9 cellular contexts compared by ENCODE assay signal in the genomic region with DNA sequence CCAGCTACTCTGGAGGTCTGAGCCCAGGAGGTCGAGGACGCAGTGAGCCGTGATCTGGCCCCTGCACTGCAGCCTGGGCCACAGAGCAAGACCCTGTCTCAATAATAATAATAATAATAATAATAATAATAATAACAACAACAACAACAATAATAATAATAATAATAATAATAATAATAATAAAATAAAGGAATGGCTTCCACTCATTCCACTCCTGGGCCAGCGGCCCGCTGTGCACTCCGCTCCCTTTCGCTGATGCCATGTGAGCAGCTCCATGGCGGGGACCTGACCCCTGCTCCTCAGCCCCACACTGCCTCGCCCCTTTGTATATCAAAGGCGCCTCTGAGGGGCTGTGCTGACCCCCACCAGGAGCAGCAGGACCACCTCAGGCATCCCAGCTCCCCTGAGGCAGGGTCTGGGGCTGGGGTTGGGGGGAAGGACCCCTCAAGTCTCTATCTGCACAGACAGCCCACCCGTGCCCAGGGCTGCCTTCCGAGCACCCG. TPM values are rescaled to one million over a fixed set of nuclear protein-coding genes. Genes with fewer than 3 reads are reported as not detected.
DNase-seq lines count a peak whose midpoint lies in the region; ATAC-seq and TF ChIP-seq lines count a peak whose summit lies in the region.
"Had no signal": no experiment of that assay in that cellular context is flagged by ENCODE, and none has a peak within 500 bp of the region (broad histone marks: within the 10 kb centered on the region; RNA-seq: fewer than 3 reads in every experiment).

No MANE protein-coding gene starts in this region.

- peak overlapping the region; percentile 84 for H3K4me3 Mint-ChIP-seq in activated CD4-positive, alpha-beta T cell treated with anti-CD3 and anti-CD28 coated beads, Interleukin-2, amount 10 ng/mL, durations not matched to agents 24 days and 14 days
- H3K4me3 Mint-ChIP-seq in activated CD8-positive, alpha-beta T cell treated with anti-CD3 and anti-CD28 coated beads, Interleukin-2, amount 10 ng/mL, durations not matched to agents 7 days and 5 days, result peak overlapping the region; percentile 69

- intact Hi-C loops in activated CD4-positive, alpha-beta T cell treated with anti-CD3 and anti-CD28 coated beads, Interleukin-2, amount 10 ng/mL, durations not matched to agents 24 days and 14 days (cut with micrococcal nuclease), result loop anchor here (1.0 to 10.0 kb wide), 5 partner anchors 10 to 269 kb away; a partner anchor contains a TSS

- ATAC-seq in activated CD8-positive, alpha-beta T cell treated with anti-CD3 and anti-CD28 coated beads, Interleukin-2, amount 10 ng/mL, durations not matched to agents 7 days and 5 days, result no peak
- no peak for ATAC-seq in GM21528 (IDR thresholded peaks at IDR 0.05; ENCODE audit: low FRiP score, unreplicated experiment)
- no peak for ATAC-seq in HG02678 (IDR thresholded peaks at IDR 0.05; ENCODE audit: unreplicated experiment)

- peaks cover 17% of the 10 kb centered on the region for H3K36me3 Mint-ChIP-seq in activated CD4-positive, alpha-beta T cell treated with anti-CD3 and anti-CD28 coated beads, Interleukin-2, amount 10 ng/mL, durations not matched to agents 24 days and 14 days (ENCODE audit: low read depth)
- H3K36me3 Mint-ChIP-seq in activated CD8-positive, alpha-beta T cell treated with anti-CD3 and anti-CD28 coated beads, Interleukin-2, amount 10 ng/mL, durations not matched to agents 7 days and 5 days (ENCODE audit: low read depth), result peaks cover 22% of the 10 kb centered on the region

- no peaks in the 10 kb centered on the region for H3K36me3 ChIP-seq in liver (ENCODE audit: control insufficient read depth in 4 of 4, insufficient read depth in 3 of 4, low read depth in 1 of 4, low read length in 3 of 4)

- no peak for DNase-seq in activated CD4-positive, alpha-beta T cell treated with anti-CD3 and anti-CD28 coated beads, Interleukin-2, amount 10 ng/mL, durations not matched to agents 24 days and 14 days
- DNase-seq in activated CD4-positive, alpha-beta T cell treated with anti-CD3 and anti-CD28 coated beads for 48 hours, result no peak
- no peak for DNase-seq in activated CD8-positive, alpha-beta T cell treated with anti-CD3 and anti-CD28 coated beads, Interleukin-2, amount 10 ng/mL, durations not matched to agents 7 days and 5 days
- DNase-seq in substantia nigra (lab: John Stamatoyannopoulos, UW) (no peak), HCEC 1CT (no peak)

- peaks cover 5 to 42% (median 17%) of the 10 kb centered on the region in 4 donors for H3K4me1 ChIP-seq in liver (ENCODE audit: control insufficient read depth in 4 of 4, insufficient read depth in 4 of 4, low read length in 3 of 4)

- peak overlapping the region; percentile 93 for H3K27ac Mint-ChIP-seq in activated CD4-positive, alpha-beta T cell treated with anti-CD3 and anti-CD28 coated beads, Interleukin-2, amount 10 ng/mL, durations not matched to agents 24 days and 14 days
- H3K27ac Mint-ChIP-seq in activated CD8-positive, alpha-beta T cell treated with anti-CD3 and anti-CD28 coated beads, Interleukin-2, amount 10 ng/mL, durations not matched to agents 7 days and 5 days, result peak overlapping the region; percentile 89

- no peak for TF ChIP-seq CTCF in liver (IDR thresholded peaks at IDR 0.05; ENCODE audit: low read depth, low read length, missing input control)

- no peak for TF ChIP-seq RAD21 in liver (IDR thresholded peaks at IDR 0.05)

- no peaks in the 10 kb centered on the region for H3K9me3 Mint-ChIP-seq in activated CD4-positive, alpha-beta T cell treated with anti-CD3 and anti-CD28 coated beads, Interleukin-2, amount 10 ng/mL, durations not matched to agents 24 days and 14 days
- H3K9me3 Mint-ChIP-seq in activated CD8-positive, alpha-beta T cell treated with anti-CD3 and anti-CD28 coated beads, Interleukin-2, amount 10 ng/mL, durations not matched to agents 7 days and 5 days (ENCODE audit: insufficient read depth), result no peaks in the 10 kb centered on the region

- no peaks in the 10 kb centered on the region for H3K27me3 Mint-ChIP-seq in activated CD4-positive, alpha-beta T cell treated with anti-CD3 and anti-CD28 coated beads, Interleukin-2, amount 10 ng/mL, durations not matched to agents 24 days and 14 days
- H3K27me3 Mint-ChIP-seq in activated CD8-positive, alpha-beta T cell treated with anti-CD3 and anti-CD28 coated beads, Interleukin-2, amount 10 ng/mL, durations not matched to agents 7 days and 5 days (ENCODE audit: low read depth), result no peaks in the 10 kb centered on the region

- H3K9me3 ChIP-seq in liver (ENCODE audit: control insufficient read depth in 4 of 4, low read length in 3 of 4), result no peaks in the 10 kb centered on the region

- peaks cover 60% of the 10 kb centered on the region for H3K4me1 Mint-ChIP-seq in activated CD4-positive, alpha-beta T cell treated with anti-CD3 and anti-CD28 coated beads, Interleukin-2, amount 10 ng/mL, durations not matched to agents 24 days and 14 days
- peaks cover 85% of the 10 kb centered on the region for H3K4me1 Mint-ChIP-seq in activated CD8-positive, alpha-beta T cell treated with anti-CD3 and anti-CD28 coated beads, Interleukin-2, amount 10 ng/mL, durations not matched to agents 7 days and 5 days (ENCODE audit: low read depth)

- CTCF ChIA-PET in activated CD8-positive, alpha-beta T cell treated with anti-CD3 and anti-CD28 coated beads, Interleukin-2, amount 10 ng/mL, durations not matched to agents 7 days and 5 days (lab: Charles Lee), result interaction anchor here (0.6 to 8.5 kb wide), 36 partner anchors 9 to 227 kb away, joined by 3 to 421 read pairs (median 6); a partner anchor contains a TSS

- 87% methylated on average over 13 of the region's 13 CpGs for WGBS in liver

- peak overlapping the region in 1 of 2 donors; percentile 40 for H3K9ac ChIP-seq in liver (ENCODE audit: low read depth in 1 of 2, low read length in 2 of 2)

- no peaks in the 10 kb centered on the region for H3K27me3 ChIP-seq in liver (ENCODE audit: control insufficient read depth in 4 of 4, insufficient read depth in 4 of 4, low read length in 3 of 4)

- H3K4me3 ChIP-seq in liver (ENCODE audit: low read depth in 1 of 3, low read length in 3 of 3), result no peak overlapping the region

- POLR2A ChIA-PET in activated CD8-positive, alpha-beta T cell treated with anti-CD3 and anti-CD28 coated beads, Interleukin-2, amount 10 ng/mL, durations not matched to agents 7 days and 5 days (lab: Charles Lee), result interaction anchor here (0.7 to 2.9 kb wide), 15 partner anchors 10 to 119 kb away, joined by 3 to 64 read pairs (median 6); a partner anchor contains a TSS

- H3K27ac ChIP-seq in liver (ENCODE audit: low read depth in 1 of 2, low read length in 2 of 2) (peak overlapping the region; percentile 48 to 78), substantia nigra (ENCODE audit: low read depth, low read length, poor library complexity, severe bottlenecking) (peak overlapping the region; percentile 100)

TF ChIP-seq in liver, 16 proteins besides CTCF, POLR2A, EP300 and RAD21:
- TF ChIP-seq, protein P1, sequence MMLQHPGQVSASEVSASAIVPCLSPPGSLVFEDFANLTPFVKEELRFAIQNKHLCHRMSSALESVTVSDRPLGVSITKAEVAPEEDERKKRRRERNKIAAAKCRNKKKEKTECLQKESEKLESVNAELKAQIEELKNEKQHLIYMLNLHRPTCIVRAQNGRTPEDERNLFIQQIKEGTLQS (IDR thresholded peaks at IDR 0.05), result no peak
- TF ChIP-seq FOXA1 (IDR thresholded peaks at IDR 0.05), result no peak
- TF ChIP-seq FOXA2 (IDR thresholded peaks at IDR 0.05), result no peak
- TF ChIP-seq HNF4A (conservative IDR thresholded peaks at IDR 0.05), result no peak
- TF ChIP-seq, protein P2, sequence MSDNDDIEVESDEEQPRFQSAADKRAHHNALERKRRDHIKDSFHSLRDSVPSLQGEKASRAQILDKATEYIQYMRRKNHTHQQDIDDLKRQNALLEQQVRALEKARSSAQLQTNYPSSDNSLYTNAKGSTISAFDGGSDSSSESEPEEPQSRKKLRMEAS (IDR thresholded peaks at IDR 0.05), result no peak
- no peak for TF ChIP-seq HNF4G (IDR thresholded peaks at IDR 0.05)
- no peak for TF ChIP-seq TAF1 (conservative IDR thresholded peaks at IDR 0.05)
- TF ChIP-seq EGR1 (IDR thresholded peaks at IDR 0.05; ENCODE audit: low read depth in 2 of 2), result no peak
- no peak for TF ChIP-seq NR2F2 (IDR thresholded peaks at IDR 0.05)
- TF ChIP-seq SP1 (IDR thresholded peaks at IDR 0.05), result no peak
- TF ChIP-seq, protein P3, sequence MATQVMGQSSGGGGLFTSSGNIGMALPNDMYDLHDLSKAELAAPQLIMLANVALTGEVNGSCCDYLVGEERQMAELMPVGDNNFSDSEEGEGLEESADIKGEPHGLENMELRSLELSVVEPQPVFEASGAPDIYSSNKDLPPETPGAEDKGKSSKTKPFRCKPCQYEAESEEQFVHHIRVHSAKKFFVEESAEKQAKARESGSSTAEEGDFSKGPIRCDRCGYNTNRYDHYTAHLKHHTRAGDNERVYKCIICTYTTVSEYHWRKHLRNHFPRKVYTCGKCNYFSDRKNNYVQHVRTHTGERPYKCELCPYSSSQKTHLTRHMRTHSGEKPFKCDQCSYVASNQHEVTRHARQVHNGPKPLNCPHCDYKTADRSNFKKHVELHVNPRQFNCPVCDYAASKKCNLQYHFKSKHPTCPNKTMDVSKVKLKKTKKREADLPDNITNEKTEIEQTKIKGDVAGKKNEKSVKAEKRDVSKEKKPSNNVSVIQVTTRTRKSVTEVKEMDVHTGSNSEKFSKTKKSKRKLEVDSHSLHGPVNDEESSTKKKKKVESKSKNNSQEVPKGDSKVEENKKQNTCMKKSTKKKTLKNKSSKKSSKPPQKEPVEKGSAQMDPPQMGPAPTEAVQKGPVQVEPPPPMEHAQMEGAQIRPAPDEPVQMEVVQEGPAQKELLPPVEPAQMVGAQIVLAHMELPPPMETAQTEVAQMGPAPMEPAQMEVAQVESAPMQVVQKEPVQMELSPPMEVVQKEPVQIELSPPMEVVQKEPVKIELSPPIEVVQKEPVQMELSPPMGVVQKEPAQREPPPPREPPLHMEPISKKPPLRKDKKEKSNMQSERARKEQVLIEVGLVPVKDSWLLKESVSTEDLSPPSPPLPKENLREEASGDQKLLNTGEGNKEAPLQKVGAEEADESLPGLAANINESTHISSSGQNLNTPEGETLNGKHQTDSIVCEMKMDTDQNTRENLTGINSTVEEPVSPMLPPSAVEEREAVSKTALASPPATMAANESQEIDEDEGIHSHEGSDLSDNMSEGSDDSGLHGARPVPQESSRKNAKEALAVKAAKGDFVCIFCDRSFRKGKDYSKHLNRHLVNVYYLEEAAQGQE (IDR thresholded peaks at IDR 0.05), result no peak
TF ChIP-seq in liver: peak in this region for 0.

RNA-seq across cellular contexts. Expression of a gene that starts 20.0 kb away (rescaled TPM):
- total RNA-seq in activated CD4-positive, alpha-beta T cell treated with anti-CD3 and anti-CD28 coated beads, Interleukin-2, amount 10 ng/mL, durations not matched to agents 24 days and 14 days, result 6.8 and 8.2 TPM in 2 replicates
- total RNA-seq in activated CD8-positive, alpha-beta T cell treated with anti-CD3 and anti-CD28 coated beads, Interleukin-2, amount 10 ng/mL, durations not matched to agents 7 days and 5 days, result 1 to 10 TPM; 3.1 to 4.1 TPM
- total RNA-seq in liver, result 10 to 100 TPM in 1 of 2 donors, 1 to 10 TPM in 1; 3.4 to 25.7 TPM
- polyA plus RNA-seq in liver, result 1 to 10 TPM in 1 of 2 donors, under 1 TPM in 1; 0.33 to 1.2 TPM
- total RNA-seq: SK-MEL-5 had no signal

RNA-seq across cellular contexts. Expression of a gene that starts 22.6 kb away (rescaled TPM):
- 93.0 and 96.7 TPM in 2 replicates for total RNA-seq in activated CD4-positive, alpha-beta T cell treated with anti-CD3 and anti-CD28 coated beads, Interleukin-2, amount 10 ng/mL, durations not matched to agents 24 days and 14 days
- total RNA-seq in activated CD8-positive, alpha-beta T cell treated with anti-CD3 and anti-CD28 coated beads, Interleukin-2, amount 10 ng/mL, durations not matched to agents 7 days and 5 days, result 100 to 1,000 TPM in 1 of 2 experiments, 10 to 100 TPM in 1; 85.7 to 102 TPM
- total RNA-seq in liver, result 10 to 100 TPM in 1 of 2 donors, 1 to 10 TPM in 1; 9.5 to 19.0 TPM
- polyA plus RNA-seq in liver, result 1 to 10 TPM; 1.3 to 5.0 TPM
